In the genomic region with DNA sequence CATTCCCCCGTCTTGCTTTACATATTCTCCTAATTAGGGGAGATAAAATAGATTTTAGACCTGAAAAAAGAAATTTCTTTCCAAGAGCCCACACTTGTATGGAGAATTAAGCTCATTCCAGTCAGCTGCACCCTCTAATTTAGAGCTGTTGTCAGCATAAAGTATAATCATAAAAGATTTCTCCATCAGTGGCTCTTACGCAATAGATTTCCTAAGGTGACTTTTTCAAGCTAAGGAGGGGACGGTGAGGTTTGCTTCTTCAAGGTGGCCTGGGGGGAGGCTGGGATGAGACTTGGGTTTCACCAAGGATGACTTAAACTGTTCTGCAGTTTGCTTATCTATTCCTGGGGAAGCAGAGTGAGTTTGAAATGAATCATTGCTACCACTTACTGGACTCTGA, we compare ENCODE assay signal across 1 cellular context.
TF ChIP-seq lines count a peak whose summit lies in the region.

No MANE protein-coding gene starts in this region.

TF ChIP-seq in IMR-90, 13 proteins besides CTCF, POLR2A, EP300 and RAD21 (continued from another document):
- TF ChIP-seq CHD1 (IDR thresholded peaks at IDR 0.05; ENCODE audit: low read depth, low read length): no peak
- TF ChIP-seq RFX5 (IDR thresholded peaks at IDR 0.05; ENCODE audit: low read depth, low read length): no peak
- no peak for TF ChIP-seq FOS (IDR thresholded peaks at IDR 0.05; ENCODE audit: low read depth, low read length)
